In genomic region chr9:69297300-69297980, GRCh38 we compare ENCODE assay signal across 25 cellular contexts. TPM values are rescaled to one million over a fixed set of nuclear protein-coding genes. Genes with fewer than 3 reads are reported as not detected.
"Had no signal": no experiment of that assay in that cellular context is flagged by ENCODE, and none has a peak within 500 bp of the region (broad histone marks: within the 10 kb centered on the region; RNA-seq: fewer than 3 reads in every experiment).

No MANE protein-coding gene starts in this region.

- H3K36me3 ChIP-seq: esophagus muscularis mucosa, heart left ventricle, neutrophil, tibial nerve had no signal

- H3K27me3 Mint-ChIP-seq: activated naive CD8-positive, alpha-beta T cell treated with anti-CD3 and anti-CD28 coated beads, Interleukin-2, amount 10 ng/mL, durations not matched to agents 7 days and 5 days; dendritic cell treated with granulocyte-macrophage colony-stimulating factor and Interleukin-4, amounts not matched to agents 40 ng/mL and 50 ng/mL, for 4 days; memory B cell had no signal

- ATAC-seq: foreskin keratinocyte, WTC11 had no signal

- DNase-seq: activated CD4-positive, alpha-beta memory T cell treated with anti-CD3 and anti-CD28 coated beads, Interleukin-2, amount 10 ng/mL, durations not matched to agents 7 days and 5 days; activated CD4-positive, alpha-beta T cell treated with anti-CD3 and anti-CD28 coated beads for 1 hour; activated CD4-positive, alpha-beta T cell treated with anti-CD3 and anti-CD28 coated beads, Interleukin-2, amount 10 ng/mL, durations not matched to agents 7 days and 5 days; activated CD8-positive, alpha-beta memory T cell treated with anti-CD3 and anti-CD28 coated beads, Interleukin-2, amount 50 U/mL, for 48 hours; activated gamma-delta T cell; activated naive CD4-positive, alpha-beta T cell treated with anti-CD3 and anti-CD28 coated beads, Interleukin-2, amount 10 ng/mL, durations not matched to agents 7 days and 5 days; activated naive CD8-positive, alpha-beta T cell treated with anti-CD3 and anti-CD28 coated beads, Interleukin-2, amount 10 ng/mL, durations not matched to agents 7 days and 5 days; activated T-cell treated with anti-CD3 and anti-CD28 coated beads, Interleukin-2, amount 50 U/mL, for 24 hours; foreskin keratinocyte; heart left ventricle; hypothalamus; immature natural killer cell; kidney glomerular epithelial cell; nephron progenitor cell; stimulated activated CD4-positive, alpha-beta T cell treated with anti-CD3 and anti-CD28 coated beads, Interleukin-2, amount 100 ng/mL, for 48 hours; stimulated activated naive CD4-positive, alpha-beta T cell treated with Interleukin-2 at 50 U/mL for 16 hours; T-helper 2 cell had no signal

- H3K27ac Mint-ChIP-seq: activated CD4-positive, alpha-beta memory T cell treated with anti-CD3 and anti-CD28 coated beads, Interleukin-2, amount 10 ng/mL, durations not matched to agents 7 days and 5 days; activated CD4-positive, alpha-beta T cell treated with anti-CD3 and anti-CD28 coated beads, Interleukin-2, amount 10 ng/mL, durations not matched to agents 7 days and 5 days; activated naive CD4-positive, alpha-beta T cell treated with anti-CD3 and anti-CD28 coated beads, Interleukin-2, amount 10 ng/mL, durations not matched to agents 7 days and 5 days; activated naive CD8-positive, alpha-beta T cell treated with anti-CD3 and anti-CD28 coated beads, Interleukin-2, amount 10 ng/mL, durations not matched to agents 7 days and 5 days; activated T-cell treated with anti-CD3 and anti-CD28 coated beads, Interleukin-2, amount 50 U/mL, for 24 hours; dendritic cell treated with granulocyte-macrophage colony-stimulating factor and Interleukin-4, amounts not matched to agents 40 ng/mL and 50 ng/mL, for 4 days; immature natural killer cell; memory B cell; nephron progenitor cell; WTC11 had no signal

- H3K4me3 ChIP-seq: esophagus muscularis mucosa, heart left ventricle, tibial nerve had no signal

- H3K4me1 ChIP-seq: foreskin keratinocyte had no signal

- H3K27ac ChIP-seq: foreskin keratinocyte, neutrophil, tibial nerve had no signal

- H3K4me3 Mint-ChIP-seq: activated CD4-positive, alpha-beta memory T cell treated with anti-CD3 and anti-CD28 coated beads, Interleukin-2, amount 10 ng/mL, durations not matched to agents 7 days and 5 days; activated CD4-positive, alpha-beta T cell treated with anti-CD3 and anti-CD28 coated beads, Interleukin-2, amount 10 ng/mL, durations not matched to agents 7 days and 5 days; activated naive CD4-positive, alpha-beta T cell treated with anti-CD3 and anti-CD28 coated beads, Interleukin-2, amount 10 ng/mL, durations not matched to agents 7 days and 5 days; activated naive CD8-positive, alpha-beta T cell treated with anti-CD3 and anti-CD28 coated beads, Interleukin-2, amount 10 ng/mL, durations not matched to agents 7 days and 5 days; activated T-cell treated with anti-CD3 and anti-CD28 coated beads, Interleukin-2, amount 50 U/mL, for 24 hours; central memory CD8-positive, alpha-beta T cell; dendritic cell treated with granulocyte-macrophage colony-stimulating factor and Interleukin-4, amounts not matched to agents 40 ng/mL and 50 ng/mL, for 4 days; immature natural killer cell; memory B cell; nephron progenitor cell; WTC11 had no signal

- H3K4me1 Mint-ChIP-seq: activated CD4-positive, alpha-beta memory T cell treated with anti-CD3 and anti-CD28 coated beads, Interleukin-2, amount 10 ng/mL, durations not matched to agents 7 days and 5 days; activated CD4-positive, alpha-beta T cell treated with anti-CD3 and anti-CD28 coated beads, Interleukin-2, amount 10 ng/mL, durations not matched to agents 7 days and 5 days; activated naive CD4-positive, alpha-beta T cell treated with anti-CD3 and anti-CD28 coated beads, Interleukin-2, amount 10 ng/mL, durations not matched to agents 7 days and 5 days; activated naive CD8-positive, alpha-beta T cell treated with anti-CD3 and anti-CD28 coated beads, Interleukin-2, amount 10 ng/mL, durations not matched to agents 7 days and 5 days; central memory CD8-positive, alpha-beta T cell; immature natural killer cell; nephron progenitor cell had no signal

- H3K9me3 ChIP-seq: esophagus muscularis mucosa, heart left ventricle, neutrophil, tibial nerve had no signal

- H3K36me3 Mint-ChIP-seq: activated naive CD4-positive, alpha-beta T cell treated with anti-CD3 and anti-CD28 coated beads, Interleukin-2, amount 10 ng/mL, durations not matched to agents 7 days and 5 days; activated naive CD8-positive, alpha-beta T cell treated with anti-CD3 and anti-CD28 coated beads, Interleukin-2, amount 10 ng/mL, durations not matched to agents 7 days and 5 days; immature natural killer cell; memory B cell; WTC11 had no signal

- H3K27me3 ChIP-seq: esophagus muscularis mucosa, foreskin keratinocyte, heart left ventricle, neutrophil, tibial nerve had no signal

- H3K9me3 Mint-ChIP-seq: activated CD4-positive, alpha-beta memory T cell treated with anti-CD3 and anti-CD28 coated beads, Interleukin-2, amount 10 ng/mL, durations not matched to agents 7 days and 5 days; activated CD4-positive, alpha-beta T cell treated with anti-CD3 and anti-CD28 coated beads, Interleukin-2, amount 10 ng/mL, durations not matched to agents 7 days and 5 days; activated naive CD4-positive, alpha-beta T cell treated with anti-CD3 and anti-CD28 coated beads, Interleukin-2, amount 10 ng/mL, durations not matched to agents 7 days and 5 days; activated naive CD8-positive, alpha-beta T cell treated with anti-CD3 and anti-CD28 coated beads, Interleukin-2, amount 10 ng/mL, durations not matched to agents 7 days and 5 days; activated T-cell treated with anti-CD3 and anti-CD28 coated beads, Interleukin-2, amount 50 U/mL, for 24 hours; central memory CD8-positive, alpha-beta T cell; dendritic cell treated with granulocyte-macrophage colony-stimulating factor and Interleukin-4, amounts not matched to agents 40 ng/mL and 50 ng/mL, for 4 days; immature natural killer cell; memory B cell; nephron progenitor cell had no signal

RNA-seq across cellular contexts. Expression of gene ENTREP1, which starts 27.6 kb away (rescaled TPM):
- total RNA-seq: activated CD4-positive, alpha-beta memory T cell treated with anti-CD3 and anti-CD28 coated beads, Interleukin-2, amount 10 ng/mL, durations not matched to agents 7 days and 5 days; activated CD4-positive, alpha-beta T cell treated with anti-CD3 and anti-CD28 coated beads, Interleukin-2, amount 10 ng/mL, durations not matched to agents 7 days and 5 days; activated naive CD8-positive, alpha-beta T cell treated with anti-CD3 and anti-CD28 coated beads, Interleukin-2, amount 10 ng/mL, durations not matched to agents 7 days and 5 days; mononuclear cell had no signal
- polyA plus RNA-seq: immature natural killer cell had no signal
